Comparison of ENCODE assay signal across 8 cellular contexts in the genomic region with DNA sequence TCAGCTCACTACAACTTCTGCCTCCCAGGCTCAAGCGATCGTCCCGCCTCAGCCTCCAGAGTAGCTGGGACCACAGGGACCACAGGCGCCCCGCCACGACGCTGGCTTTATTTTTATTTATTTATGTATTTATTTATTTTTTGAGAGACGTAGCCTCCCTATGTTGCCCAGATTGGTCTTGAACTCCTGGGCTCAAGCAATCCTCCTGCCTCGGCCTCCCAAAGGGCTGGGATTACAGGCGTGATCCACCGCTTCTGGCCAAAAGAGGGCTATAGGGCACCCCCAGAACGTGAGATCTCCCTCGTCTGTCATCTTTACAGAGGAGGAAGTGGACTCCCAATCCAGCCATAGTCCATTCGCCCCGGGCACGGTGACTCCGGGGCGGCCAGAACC.
DNase-seq lines count a peak whose midpoint lies in the region; ATAC-seq and TF ChIP-seq lines count a peak whose summit lies in the region.
"Not testable (repeated sequence)": the region's sequence is repeated elsewhere in the genome, so short reads cannot be mapped to it uniquely, and the experiment has no call there.

No MANE protein-coding gene starts in this region.

- H3K4me3 ChIP-seq in AG04449 (ENCODE audit: low read depth, low read length) = peak overlapping the region; percentile 43
- peak overlapping the region; percentile 72 for H3K4me3 ChIP-seq in GM23338
- peak overlapping the region; percentile 71 for H3K4me3 ChIP-seq in PC-9
- peak overlapping the region; percentile 86 for H3K4me3 ChIP-seq in coronary artery
- peak overlapping the region; percentile 31 to 62 (median 54) for H3K4me3 ChIP-seq in skin epidermis

- not testable (repeated sequence) for H3K9me3 ChIP-seq in PC-9 (ENCODE audit: insufficient read depth, low read depth)

- H3K4me1 ChIP-seq in GM23338 (ENCODE audit: insufficient read depth); PC-9 (replicated peaks; ENCODE audit: insufficient read depth): not testable (repeated sequence)

- H3K36me3 Mint-ChIP-seq in GM23338 (ENCODE audit: low read depth); activated T-helper 17 cell treated with anti-CD3 and anti-CD28 coated beads, Interleukin-2, amount 50 U/mL, for 72 hours (ENCODE audit: low read depth); naive B cell: not testable (repeated sequence)

- not testable (repeated sequence) for H3K4me1 Mint-ChIP-seq in GM23338; activated T-helper 17 cell treated with anti-CD3 and anti-CD28 coated beads, Interleukin-2, amount 50 U/mL, for 72 hours; naive B cell

- ATAC-seq in GM23338; activated T-helper 17 cell treated with anti-CD3 and anti-CD28 coated beads, Interleukin-2, amount 50 U/mL, for 72 hours (replicated peaks); left ventricle myocardium superior; naive B cell (ENCODE audit: low read depth in 2 of 2): not testable (repeated sequence)

- H3K27ac Mint-ChIP-seq in GM23338; activated T-helper 17 cell treated with anti-CD3 and anti-CD28 coated beads, Interleukin-2, amount 50 U/mL, for 72 hours; naive B cell: not testable (repeated sequence)

- not testable (repeated sequence) for H4K20me1 ChIP-seq in GM23338 (replicated peaks; ENCODE audit: insufficient read depth); PC-9 (ENCODE audit: insufficient read depth)

- H2AFZ ChIP-seq in GM23338, PC-9: not testable (repeated sequence)

- H3K4me2 ChIP-seq in GM23338 = peak overlapping the region; percentile 69
- peak overlapping the region; percentile 74 for H3K4me2 ChIP-seq in PC-9

- H3K27me3 Mint-ChIP-seq in GM23338 (ENCODE audit: insufficient read depth, low read depth, poor library complexity); activated T-helper 17 cell treated with anti-CD3 and anti-CD28 coated beads, Interleukin-2, amount 50 U/mL, for 72 hours; naive B cell: not testable (repeated sequence)

- H3K9me3 Mint-ChIP-seq in GM23338; activated T-helper 17 cell treated with anti-CD3 and anti-CD28 coated beads, Interleukin-2, amount 50 U/mL, for 72 hours; naive B cell: not testable (repeated sequence)

- TSS peak; percentile 93 for BruUV-seq in PC-9 (replicated peaks; lab: Mats Ljungman, UMichigan)

- POLR2A ChIA-PET in AG04449 (lab: Yijun Ruan, JAX); PC-9 (lab: Charles Lee; ENCODE audit: unreplicated experiment): not testable (repeated sequence)

- DNase-seq in AG04449 (ENCODE audit: low read depth, low spot score); GM23338 (ENCODE audit: low spot score); PC-9; coronary artery (ENCODE audit: low spot score); naive B cell: not testable (repeated sequence)
- DNase-seq in left ventricle myocardium superior = peak; percentile 34

- intact Hi-C loops in PC-9 (cut with micrococcal nuclease; ENCODE audit: unreplicated experiment); left ventricle myocardium superior (cut with micrococcal nuclease): not testable (repeated sequence)

- not testable (repeated sequence) for H3K79me2 ChIP-seq in GM23338 (replicated peaks; ENCODE audit: insufficient read depth); PC-9 (ENCODE audit: low read depth)

- H3K9me2 ChIP-seq in GM23338 (ENCODE audit: insufficient read depth); PC-9 (ENCODE audit: insufficient read depth): not testable (repeated sequence)

- H3K36me3 ChIP-seq in GM23338 (ENCODE audit: insufficient read depth); PC-9 (ENCODE audit: low read depth): not testable (repeated sequence)

- not testable (repeated sequence) for TF ChIP-seq CTCF in AG04449 (IDR thresholded peaks at IDR 0.05; ENCODE audit: insufficient read depth, low read length, missing control alignments); GM23338 (conservative IDR thresholded peaks at IDR 0.05; ENCODE audit: low read depth in 2 of 2); PC-9 (conservative IDR thresholded peaks at IDR 0.05); coronary artery (IDR thresholded peaks at IDR 0.05)

- CTCF ChIA-PET in AG04449 (lab: Yijun Ruan, JAX); PC-9 (lab: Charles Lee): not testable (repeated sequence)

- H3F3A ChIP-seq in GM23338 (replicated peaks; ENCODE audit: low read depth); PC-9 (ENCODE audit: insufficient read depth, low read depth): not testable (repeated sequence)

- not testable (repeated sequence) for H3K27ac ChIP-seq in GM23338 (ENCODE audit: low read depth); PC-9
- H3K27ac ChIP-seq in coronary artery (peak overlapping the region; percentile 59 to 89), skin epidermis (peak overlapping the region in 13 of 21 experiments; percentile 18 to 83 (median 67))

- peak overlapping the region; percentile 99 for H3K4me3 Mint-ChIP-seq in GM23338
- H3K4me3 Mint-ChIP-seq in activated T-helper 17 cell treated with anti-CD3 and anti-CD28 coated beads, Interleukin-2, amount 50 U/mL, for 72 hours = peak overlapping the region; percentile 95
- H3K4me3 Mint-ChIP-seq in naive B cell = peak overlapping the region in 6 of 8 donors; percentile 41 to 94 (median 84)

- not testable (repeated sequence) for H3K27me3 ChIP-seq in GM23338 (ENCODE audit: insufficient read depth); PC-9 (ENCODE audit: insufficient read depth, low read depth)
